Comparison of ENCODE assay signal across 1 cellular context in the genomic region with DNA sequence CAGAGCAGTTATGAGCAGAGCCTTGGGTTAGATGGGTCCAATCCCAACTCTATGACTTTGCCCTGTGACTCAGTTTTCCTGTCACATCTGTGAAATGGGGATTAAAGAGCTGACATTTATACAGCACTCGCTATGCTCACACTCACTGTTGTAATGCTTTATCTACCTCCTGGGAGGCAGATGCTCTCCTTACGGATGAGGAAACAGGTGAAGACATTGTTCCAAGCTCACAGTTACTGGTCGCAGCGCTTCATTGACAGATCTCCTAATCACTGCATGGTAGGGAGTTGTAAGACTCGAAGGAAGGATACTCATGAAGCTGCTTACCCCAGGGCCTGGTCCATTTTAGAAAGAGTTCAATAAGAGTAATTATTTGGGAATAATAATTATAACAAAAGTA.
TF ChIP-seq lines count a peak whose summit lies in the region.

No MANE protein-coding gene starts in this region.

TF ChIP-seq in K562, 482 proteins besides CTCF, POLR2A, EP300 and RAD21:
- no peak for TF ChIP-seq RHOXF2B (CRISPR knock-in tag; conservative IDR thresholded peaks at IDR 0.05)
- no peak for TF ChIP-seq ZKSCAN1 (IDR thresholded peaks at IDR 0.05; ENCODE audit: low read depth, low read length)
- TF ChIP-seq, protein P1, sequence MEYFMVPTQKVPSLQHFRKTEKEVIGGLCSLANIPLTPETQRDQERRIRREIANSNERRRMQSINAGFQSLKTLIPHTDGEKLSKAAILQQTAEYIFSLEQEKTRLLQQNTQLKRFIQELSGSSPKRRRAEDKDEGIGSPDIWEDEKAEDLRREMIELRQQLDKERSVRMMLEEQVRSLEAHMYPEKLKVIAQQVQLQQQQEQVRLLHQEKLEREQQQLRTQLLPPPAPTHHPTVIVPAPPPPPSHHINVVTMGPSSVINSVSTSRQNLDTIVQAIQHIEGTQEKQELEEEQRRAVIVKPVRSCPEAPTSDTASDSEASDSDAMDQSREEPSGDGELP (CRISPR knock-in tag; IDR thresholded peaks at IDR 0.05; ENCODE audit: borderline replicate concordance) = no peak
- TF ChIP-seq TOE1 (IDR thresholded peaks at IDR 0.05; ENCODE audit: borderline replicate concordance) = no peak
- TF ChIP-seq TOE1 (CRISPR knock-in tag; IDR thresholded peaks at IDR 0.05; ENCODE audit: borderline replicate concordance, low read depth) = no peak
- peak; percentile 30 for TF ChIP-seq RBM25 (IDR thresholded peaks at IDR 0.05; ENCODE audit: low read depth, low read length, severe bottlenecking)
- TF ChIP-seq MAFG (tag; conservative IDR thresholded peaks at IDR 0.05) = no peak
- no peak for TF ChIP-seq ZFPM2 (CRISPR knock-in tag; IDR thresholded peaks at IDR 0.05)
- no peak for TF ChIP-seq RFX7 (CRISPR knock-in tag; IDR thresholded peaks at IDR 0.05)
- no peak for TF ChIP-seq NFE2 (IDR thresholded peaks at IDR 0.05; ENCODE audit: low read depth)
